In genomic region chr11:9535189-9535781, GRCh38 we compare ENCODE assay signal across 9 cellular contexts. TPM values are rescaled to one million over a fixed set of nuclear protein-coding genes. Genes with fewer than 3 reads are reported as not detected.
DNase-seq lines count a peak whose midpoint lies in the region; ATAC-seq and TF ChIP-seq lines count a peak whose summit lies in the region.
"Had no signal": no experiment of that assay in that cellular context is flagged by ENCODE, and none has a peak within 500 bp of the region (broad histone marks: within the 10 kb centered on the region; RNA-seq: fewer than 3 reads in every experiment).

No MANE protein-coding gene starts in this region.

- no peak overlapping the region for H3K9ac ChIP-seq in smooth muscle cell (ENCODE audit: low read depth)

- H3K4me1 ChIP-seq in smooth muscle cell (ENCODE audit: low read depth) = peaks cover 7% of the 10 kb centered on the region

- H3K27ac ChIP-seq in smooth muscle cell (ENCODE audit: low read depth) = no peak overlapping the region
- H3K27ac ChIP-seq: SJSA1 had no signal

- CTCF ChIA-PET in T-cell (lab: Charles Lee) = interaction anchor here (0.5 to 3.1 kb wide), 26 partner anchors 13 to 1327 kb away, joined by 3 to 63 read pairs (median 4); partner anchors contain the start of gene WEE1 (in 1 of the 2)

- 78% methylated on average over 6 of the region's 6 CpGs for WGBS in smooth muscle cell (ENCODE audit: low lambda C conversion rate)

- no peak overlapping the region for H3K4me2 ChIP-seq in smooth muscle cell

- H3K27ac Mint-ChIP-seq in T-cell = no peak overlapping the region

- H3K27me3 ChIP-seq in smooth muscle cell (ENCODE audit: low read depth) = no peaks in the 10 kb centered on the region
- H3K27me3 ChIP-seq: SJSA1 had no signal

- H3K9me3 Mint-ChIP-seq in T-cell = no peaks in the 10 kb centered on the region

- no peak overlapping the region for H3K4me3 ChIP-seq in smooth muscle cell
- H3K4me3 ChIP-seq: SJSA1 had no signal

- DNase-seq in CMK (ENCODE audit: low read depth) (peak; percentile 31), HT-29 (ENCODE audit: low spot score) (peak; percentile 75), T-cell (peak; percentile 13 to 81 (median 67)), amniotic epithelial cell (ENCODE audit: low read depth) (peak; percentile 58), hypothalamus (lab: John Stamatoyannopoulos, UW) (peak in 34 of 51 donors; percentile 2 to 60 (median 22)), smooth muscle cell (lab: John Stamatoyannopoulos, UW; ENCODE audit: unreplicated experiment) (no peak)

- peak; percentile 79 for TF ChIP-seq CTCF in smooth muscle cell (IDR thresholded peaks at IDR 0.05; ENCODE audit: borderline replicate concordance, insufficient read depth, poor library complexity, severe bottlenecking)

- POLR2A ChIA-PET in T-cell (lab: Charles Lee) = no interaction called here

- no peaks in the 10 kb centered on the region for H4K20me1 ChIP-seq in smooth muscle cell (ENCODE audit: low read depth)

- H3K36me3 Mint-ChIP-seq in T-cell = no peaks in the 10 kb centered on the region

- no peaks in the 10 kb centered on the region for H3K27me3 Mint-ChIP-seq in T-cell

- H3K4me1 Mint-ChIP-seq in T-cell = no peaks in the 10 kb centered on the region

- H2AFZ ChIP-seq in smooth muscle cell (ENCODE audit: low read depth) = no peak overlapping the region

- H3K79me2 ChIP-seq in smooth muscle cell (ENCODE audit: low read depth) = no peaks in the 10 kb centered on the region

- H3K36me3 ChIP-seq in smooth muscle cell (ENCODE audit: low read depth) = no peaks in the 10 kb centered on the region
- H3K36me3 ChIP-seq: SJSA1 had no signal

- no peak overlapping the region for H3K4me3 Mint-ChIP-seq in T-cell

- H3K9me3 ChIP-seq in smooth muscle cell (replicated peaks; ENCODE audit: low read depth) = no peaks in the 10 kb centered on the region
- H3K9me3 ChIP-seq: SJSA1 had no signal

- ATAC-seq in T-cell (replicated peaks in 1 of 4) = peak; percentile 34 to 65 (median 55)
- no peak for ATAC-seq in GM19455 (IDR thresholded peaks at IDR 0.05; ENCODE audit: unreplicated experiment)
- no peak for ATAC-seq in HG03108 (IDR thresholded peaks at IDR 0.05; ENCODE audit: unreplicated experiment)

- H3F3A ChIP-seq in smooth muscle cell (ENCODE audit: low read depth) = peaks cover 3% of the 10 kb centered on the region

RNA-seq across cellular contexts. Expression of gene WEE1, which starts 38.2 kb away (rescaled TPM):
- 152 and 157 TPM in 2 replicates for total RNA-seq in HT-29 (2014; rRNA removed; shearing (Covaris generic))
- total RNA-seq in T-cell (10 to 100 TPM in 1 of 5 donors, 1 to 10 TPM in 4; 3.8 to 13.5 (median 6.2) TPM), smooth muscle cell (46.9 and 53.3 TPM in 2 replicates)
- polyA plus RNA-seq in smooth muscle cell = 20.8 and 25.3 TPM in 2 replicates

Comparison
In these comparisons a context has a peak if more than half of its experiments do, and no peak if none do; other contexts are left out.
1. ATAC-seq: peak in T-cell (4 of 4); none in GM19455 (single experiment) and HG03108 (single experiment).